Comparison of ENCODE assay signal across 18 cellular contexts in the genomic region with DNA sequence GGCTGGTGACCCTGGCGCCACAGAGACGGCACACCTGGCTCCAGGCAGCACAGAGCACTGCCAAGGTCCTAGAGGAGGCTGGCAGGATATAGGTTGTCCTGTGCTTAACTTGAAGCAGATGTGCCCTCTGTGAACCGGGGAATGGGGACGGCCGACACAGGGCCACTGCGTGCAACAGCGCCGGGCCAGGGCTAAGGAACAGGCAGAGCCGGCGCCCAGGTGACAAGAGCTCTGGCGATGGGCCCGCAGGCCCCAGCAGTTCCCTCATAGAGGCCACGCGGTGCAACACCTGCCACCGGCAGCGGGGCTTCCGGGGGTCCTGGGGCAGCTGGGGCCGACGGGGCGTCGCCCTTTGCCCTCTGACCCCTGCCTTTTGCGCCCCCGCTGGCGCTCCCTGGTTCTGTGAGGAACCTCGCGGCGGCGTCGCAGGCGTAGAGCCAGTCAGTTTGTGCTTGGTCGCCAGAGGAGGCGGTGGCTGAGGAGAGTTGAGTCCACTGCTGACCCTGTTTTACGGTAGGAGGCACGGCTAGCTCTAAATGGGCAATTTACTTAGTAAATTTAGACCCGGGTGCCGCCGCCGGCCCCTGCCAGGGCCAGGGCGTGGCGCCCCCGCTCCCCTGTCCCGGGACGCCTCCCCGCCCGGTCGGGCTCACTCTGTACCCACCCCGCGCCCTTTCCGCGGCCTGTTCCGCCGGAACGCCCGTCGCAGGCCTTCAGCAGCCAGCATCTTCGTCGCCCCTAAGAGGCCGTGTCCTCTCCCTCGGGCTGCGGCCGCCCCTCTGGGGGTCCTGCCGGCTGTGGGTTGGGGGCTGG. TPM values are rescaled to one million over a fixed set of nuclear protein-coding genes. Genes with fewer than 3 reads are reported as not detected.
DNase-seq lines count a peak whose midpoint lies in the region; ATAC-seq and TF ChIP-seq lines count a peak whose summit lies in the region.
"Had no signal": no experiment of that assay in that cellular context is flagged by ENCODE, and none has a peak within 500 bp of the region (broad histone marks: within the 10 kb centered on the region; RNA-seq: fewer than 3 reads in every experiment).

A gene with protein sequence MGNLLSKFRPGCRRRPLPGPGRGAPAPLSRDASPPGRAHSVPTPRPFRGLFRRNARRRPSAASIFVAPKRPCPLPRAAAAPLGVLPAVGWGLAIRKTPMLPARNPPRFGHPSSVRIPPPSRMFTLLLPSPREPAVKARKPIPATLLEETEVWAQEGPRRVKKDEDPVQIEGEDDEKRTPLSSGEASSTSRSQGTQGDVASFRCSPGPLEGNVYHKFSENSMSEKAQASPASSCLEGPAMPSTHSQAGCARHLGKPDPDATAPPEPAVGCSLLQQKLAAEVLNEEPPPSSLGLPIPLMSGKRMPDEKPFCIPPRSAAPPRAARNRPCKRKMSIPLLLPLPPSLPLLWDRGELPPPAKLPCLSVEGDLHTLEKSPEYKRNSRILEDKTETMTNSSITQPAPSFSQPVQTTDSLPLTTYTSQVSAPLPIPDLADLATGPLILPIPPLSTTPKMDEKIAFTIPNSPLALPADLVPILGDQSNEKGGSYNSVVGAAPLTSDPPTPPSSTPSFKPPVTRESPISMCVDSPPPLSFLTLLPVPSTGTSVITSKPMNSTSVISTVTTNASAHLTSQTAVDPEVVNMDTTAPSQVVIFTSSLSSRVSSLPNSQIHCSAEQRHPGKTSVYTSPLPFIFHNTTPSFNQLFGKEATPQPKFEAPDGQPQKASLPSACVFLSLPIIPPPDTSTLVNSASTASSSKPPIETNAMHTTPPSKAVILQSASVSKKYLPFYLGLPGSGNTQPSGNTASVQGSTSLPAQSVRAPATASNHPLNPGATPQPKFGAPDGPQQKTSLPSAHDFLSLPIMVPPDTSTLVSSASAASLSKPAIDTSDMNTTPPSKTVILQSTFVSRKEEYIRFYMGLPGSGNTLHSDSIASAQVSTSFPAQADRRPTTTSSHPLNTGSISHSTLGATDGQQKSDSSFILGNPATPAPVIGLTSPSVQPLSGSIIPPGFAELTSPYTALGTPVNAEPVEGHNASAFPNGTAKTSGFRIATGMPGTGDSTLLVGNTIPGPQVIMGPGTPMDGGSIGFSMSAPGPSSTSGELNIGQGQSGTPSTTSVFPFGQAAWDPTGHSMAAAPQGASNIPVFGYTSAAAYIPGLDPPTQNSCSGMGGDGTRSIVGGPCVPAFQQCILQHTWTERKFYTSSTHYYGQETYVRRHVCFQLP (plus strand): TSS at position 444 of the 813 bp plus-strand sequence. CDS start 93 bp downstream, at position 537.

- no peaks in the 10 kb centered on the region for H3K4me1 ChIP-seq in endodermal cell (ENCODE audit: control insufficient read depth, insufficient read depth, low read length)
- H3K4me1 ChIP-seq: BE2C had no signal

- no peak within 1 kb of the TSS for H3K4me3 Mint-ChIP-seq in stimulated activated naive CD8-positive, alpha-beta T cell treated with anti-CD3 and anti-CD28 coated beads, Interleukin-15, amount 100 ng/mL, for 72 hours
- H3K4me3 Mint-ChIP-seq in endodermal cell (no peak within 1 kb of the TSS), WTC11 (no peak within 1 kb of the TSS)
- no peak within 1 kb of the TSS for H3K4me3 Mint-ChIP-seq in stimulated activated memory B cell treated with anti-CD40 and anti-IgM and Interleukin-4, amounts not matched to agents 10 μg/mL and 1 μg/mL and 100 μg/mL, for 72 hours
- H3K4me3 Mint-ChIP-seq: CD4-positive, CD25-positive, alpha-beta regulatory T cell; CD8-positive, alpha-beta memory T cell; H9; IgD-negative memory B cell had no signal

- TF ChIP-seq CTCF in endodermal cell (conservative IDR thresholded peaks at IDR 0.05) (no peak), WTC11 (IDR thresholded peaks at IDR 0.05) (no peak)

- H3K27me3 Mint-ChIP-seq in stimulated activated naive CD8-positive, alpha-beta T cell treated with anti-CD3 and anti-CD28 coated beads, Interleukin-15, amount 100 ng/mL, for 72 hours = no peaks in the 10 kb centered on the region
- H3K27me3 Mint-ChIP-seq in endodermal cell (ENCODE audit: insufficient read depth) (no peaks in the 10 kb centered on the region), WTC11 (ENCODE audit: low read depth) (peaks cover 4% of the 10 kb centered on the region; the same call in 1 of the 2 replicates)
- H3K27me3 Mint-ChIP-seq in stimulated activated memory B cell treated with anti-CD40 and anti-IgM and Interleukin-4, amounts not matched to agents 10 μg/mL and 1 μg/mL and 100 μg/mL, for 72 hours = no peaks in the 10 kb centered on the region
- H3K27me3 Mint-ChIP-seq: CD4-positive, CD25-positive, alpha-beta regulatory T cell; IgD-negative memory B cell had no signal

- H3K36me3 ChIP-seq in endodermal cell (ENCODE audit: control insufficient read depth, insufficient read depth, low read length) = peaks cover 3% of the 10 kb centered on the region
- H3K36me3 ChIP-seq: BE2C had no signal

- H3K27me3 ChIP-seq in endodermal cell (ENCODE audit: control insufficient read depth, insufficient read depth, low read length, poor library complexity, severe bottlenecking) = no peaks in the 10 kb centered on the region
- H3K27me3 ChIP-seq: BE2C had no signal

- POLR2A ChIA-PET in WTC11 (lab: Charles Lee) = no interaction called here

- no peak within 1 kb of the TSS for H3K9ac ChIP-seq in endodermal cell (ENCODE audit: extremely low read depth, low read length, poor library complexity, severe bottlenecking)
- H3K9ac ChIP-seq: GM23248 had no signal

- DNase-seq in stimulated activated naive CD8-positive, alpha-beta T cell treated with anti-CD3 and anti-CD28 coated beads, Interleukin-15, amount 100 ng/mL, for 72 hours = no peak
- DNase-seq in stimulated activated naive CD8-positive, alpha-beta T cell treated with anti-CD3 and anti-CD28 coated beads, Interleukin-15, Interleukin-2, amounts not matched to agents 100 U/mL and 50 U/mL, for 24 hours = no peak
- peak; percentile 39 for DNase-seq in endodermal cell
- DNase-seq in WTC11 (ENCODE audit: low spot score) = no peak
- DNase-seq in activated T-cell treated with anti-CD3 and anti-CD28 coated beads, Interleukin-2, amount 50 U/mL, for 48 hours = no peak
- DNase-seq: ACHN; BE2C; C1 segment of cervical spinal cord; CD4-positive, CD25-positive, alpha-beta regulatory T cell; COR-L47; DMS 273 treated with DMSO at 0.1 percent for 48 hours; GM23248 had no signal

- 91 to 94% methylated on average over 26 to 62 of the region's 62 CpGs for WGBS in endodermal cell (ENCODE audit: insufficient coverage in 1 of 2, insufficient read length in 1 of 2), 2 experiments

- H3K27ac Mint-ChIP-seq in stimulated activated naive CD8-positive, alpha-beta T cell treated with anti-CD3 and anti-CD28 coated beads, Interleukin-15, amount 100 ng/mL, for 72 hours = no peak within 1 kb of the TSS
- H3K27ac Mint-ChIP-seq in endodermal cell (no peak within 1 kb of the TSS), WTC11 (no peak within 1 kb of the TSS)
- H3K27ac Mint-ChIP-seq in stimulated activated memory B cell treated with anti-CD40 and anti-IgM and Interleukin-4, amounts not matched to agents 10 μg/mL and 1 μg/mL and 100 μg/mL, for 72 hours = no peak within 1 kb of the TSS
- H3K27ac Mint-ChIP-seq: CD8-positive, alpha-beta memory T cell; IgD-negative memory B cell had no signal

- peaks cover 15% of the 10 kb centered on the region for H3K9me3 ChIP-seq in endodermal cell (ENCODE audit: control insufficient read depth, low read length)
- H3K9me3 ChIP-seq: BE2C had no signal

- no peak within 1 kb of the TSS for H3K4me3 ChIP-seq in endodermal cell (ENCODE audit: low read length)
- H3K4me3 ChIP-seq: GM23248 had no signal

- H3K4me1 Mint-ChIP-seq in stimulated activated naive CD8-positive, alpha-beta T cell treated with anti-CD3 and anti-CD28 coated beads, Interleukin-15, amount 100 ng/mL, for 72 hours = no peaks in the 10 kb centered on the region
- H3K4me1 Mint-ChIP-seq in endodermal cell (no peaks in the 10 kb centered on the region), WTC11 (peaks cover 7% of the 10 kb centered on the region)
- H3K4me1 Mint-ChIP-seq in stimulated activated memory B cell treated with anti-CD40 and anti-IgM and Interleukin-4, amounts not matched to agents 10 μg/mL and 1 μg/mL and 100 μg/mL, for 72 hours = no peaks in the 10 kb centered on the region
- H3K4me1 Mint-ChIP-seq: CD4-positive, CD25-positive, alpha-beta regulatory T cell; CD8-positive, alpha-beta memory T cell; IgD-negative memory B cell had no signal

- peaks cover 0 to 24% of the 10 kb centered on the region in 2 donors for H3K9me3 Mint-ChIP-seq in stimulated activated naive CD8-positive, alpha-beta T cell treated with anti-CD3 and anti-CD28 coated beads, Interleukin-15, amount 100 ng/mL, for 72 hours
- peaks cover 65% of the 10 kb centered on the region for H3K9me3 Mint-ChIP-seq in endodermal cell
- H3K9me3 Mint-ChIP-seq in stimulated activated memory B cell treated with anti-CD40 and anti-IgM and Interleukin-4, amounts not matched to agents 10 μg/mL and 1 μg/mL and 100 μg/mL, for 72 hours = peaks cover 7% of the 10 kb centered on the region
- peaks cover 35% of the 10 kb centered on the region for H3K9me3 Mint-ChIP-seq in WTC11

- no peak within 1 kb of the TSS for H3K27ac ChIP-seq in endodermal cell (ENCODE audit: low read depth, low read length)
- H3K27ac ChIP-seq: GM23248 had no signal

- peak; percentile 42 for ATAC-seq in stimulated activated naive CD8-positive, alpha-beta T cell treated with anti-CD3 and anti-CD28 coated beads, Interleukin-15, amount 100 ng/mL, for 72 hours
- no peak for ATAC-seq in stimulated activated naive CD8-positive, alpha-beta T cell treated with anti-CD3 and anti-CD28 coated beads, Interleukin-15, Interleukin-2, amounts not matched to agents 100 U/mL and 50 U/mL, for 24 hours
- peak; percentile 40 for ATAC-seq in stimulated activated memory B cell treated with anti-CD40 and anti-IgM and Interleukin-4, amounts not matched to agents 10 μg/mL and 1 μg/mL and 100 μg/mL, for 72 hours
- no peak for ATAC-seq in WTC11
- no peak for ATAC-seq in HG03571 (IDR thresholded peaks at IDR 0.05; ENCODE audit: unreplicated experiment)
- ATAC-seq: HepG2 had no signal

- CTCF ChIA-PET in WTC11 (lab: Charles Lee) = interaction anchor here (0.6 to 1.6 kb wide), 14 partner anchors 8 to 1046 kb away, joined by 3 to 8 read pairs (median 4); no protein-coding TSS in a partner anchor

- H3K36me3 Mint-ChIP-seq in endodermal cell (ENCODE audit: low read depth) (peaks cover 12% of the 10 kb centered on the region), WTC11 (peaks cover 40% of the 10 kb centered on the region)
- no peaks in the 10 kb centered on the region for H3K36me3 Mint-ChIP-seq in stimulated activated memory B cell treated with anti-CD40 and anti-IgM and Interleukin-4, amounts not matched to agents 10 μg/mL and 1 μg/mL and 100 μg/mL, for 72 hours
- H3K36me3 Mint-ChIP-seq: CD4-positive, CD25-positive, alpha-beta regulatory T cell; CD8-positive, alpha-beta memory T cell; IgD-negative memory B cell had no signal

RNA-seq across cellular contexts. Expression of the gene that starts here (rescaled TPM):
- total RNA-seq in endodermal cell (under 1 TPM; 0.18 to 0.29 TPM), WTC11 (2021) (0.11 to 0.13 TPM (median 0.11 TPM) in 3 replicates)
- polyA plus RNA-seq in endodermal cell (2013, experiment 1 of 2) = not detected
- 0.08 TPM for polyA plus RNA-seq in endodermal cell (2013, experiment 2 of 2)
- total RNA-seq: CD4-positive, CD25-positive, alpha-beta regulatory T cell; CD8-positive, alpha-beta memory T cell; GM23248; HepG2 had no signal
- polyA plus RNA-seq: CD4-positive, CD25-positive, alpha-beta regulatory T cell; CD8-positive, alpha-beta memory T cell; GM23248; HepG2; IgD-negative memory B cell had no signal

Comparison
In these comparisons a context has a peak if more than half of its experiments do, and no peak if none do; other contexts are left out.
1. ATAC-seq: peak in stimulated activated naive CD8-positive, alpha-beta T cell treated with anti-CD3 and anti-CD28 coated beads, Interleukin-15, amount 100 ng/mL, for 72 hours (single experiment) and stimulated activated memory B cell treated with anti-CD40 and anti-IgM and Interleukin-4, amounts not matched to agents 10 μg/mL and 1 μg/mL and 100 μg/mL, for 72 hours (single experiment); none in stimulated activated naive CD8-positive, alpha-beta T cell treated with anti-CD3 and anti-CD28 coated beads, Interleukin-15, Interleukin-2, amounts not matched to agents 100 U/mL and 50 U/mL, for 24 hours (single experiment), WTC11 (single experiment) and HG03571 (single experiment).
2. Peak in DNase-seq in endodermal cell; RNA of the gene not detected or under 1 TPM.